2 cellular contexts compared by ENCODE assay signal in genomic region chr11:119581396-119581795, GRCh38.
DNase-seq lines count a peak whose midpoint lies in the region; TF ChIP-seq lines count a peak whose summit lies in the region.
"Not testable (repeated sequence)": the region's sequence is repeated elsewhere in the genome, so short reads cannot be mapped to it uniquely, and the experiment has no call there.

No MANE protein-coding gene starts in this region.

- not testable (repeated sequence) for TF ChIP-seq CTCF in endodermal cell (conservative IDR thresholded peaks at IDR 0.05); thyroid gland (IDR thresholded peaks at IDR 0.05)

- not testable (repeated sequence) for TF ChIP-seq POLR2A in thyroid gland (IDR thresholded peaks at IDR 0.05)

- peak; percentile 7 for DNase-seq in endodermal cell
- peak; percentile 62 to 65 for DNase-seq in thyroid gland

- peaks cover 23% of the 10 kb centered on the region for H3K9me3 Mint-ChIP-seq in endodermal cell

- H3K27ac Mint-ChIP-seq in endodermal cell, result not testable (repeated sequence)

- H3K9me3 ChIP-seq in endodermal cell (ENCODE audit: control insufficient read depth, low read length); thyroid gland: not testable (repeated sequence)

- peaks cover 18% of the 10 kb centered on the region for H3K27me3 Mint-ChIP-seq in endodermal cell (ENCODE audit: insufficient read depth)

- not testable (repeated sequence) for H3K4me3 ChIP-seq in endodermal cell (ENCODE audit: low read length); thyroid gland (replicated peaks in 1 of 3)

- H3K27me3 ChIP-seq in endodermal cell (ENCODE audit: control insufficient read depth, insufficient read depth, low read length, poor library complexity, severe bottlenecking); thyroid gland: not testable (repeated sequence)

- intact Hi-C loops in thyroid gland (cut with DNase I), result not testable (repeated sequence)

- H3K27ac ChIP-seq in endodermal cell (ENCODE audit: low read depth, low read length); thyroid gland: not testable (repeated sequence)

- not testable (repeated sequence) for H3K36me3 Mint-ChIP-seq in endodermal cell (ENCODE audit: low read depth)

- H3K9ac ChIP-seq in endodermal cell (ENCODE audit: extremely low read depth, low read length, poor library complexity, severe bottlenecking), result not testable (repeated sequence)

- H3K4me1 ChIP-seq in endodermal cell (ENCODE audit: control insufficient read depth, insufficient read depth, low read length), result not testable (repeated sequence)
- H3K4me1 ChIP-seq in thyroid gland, result peaks cover 14 to 16% of the 10 kb centered on the region in 2 donors

- H3K36me3 ChIP-seq in endodermal cell (ENCODE audit: control insufficient read depth, insufficient read depth, low read length); thyroid gland: not testable (repeated sequence)

- H3K4me1 Mint-ChIP-seq in endodermal cell, result not testable (repeated sequence)

- 91 to 93% methylated on average over 3 of the region's 3 CpGs for WGBS in endodermal cell (ENCODE audit: insufficient coverage in 1 of 2, insufficient read length in 1 of 2), 2 experiments
- 46 to 54% methylated on average over 3 of the region's 3 CpGs for WGBS in thyroid gland, 2 donors

- H3K4me3 Mint-ChIP-seq in endodermal cell, result not testable (repeated sequence)
